ENCODE assay signal across 1 cellular context in the genomic region with DNA sequence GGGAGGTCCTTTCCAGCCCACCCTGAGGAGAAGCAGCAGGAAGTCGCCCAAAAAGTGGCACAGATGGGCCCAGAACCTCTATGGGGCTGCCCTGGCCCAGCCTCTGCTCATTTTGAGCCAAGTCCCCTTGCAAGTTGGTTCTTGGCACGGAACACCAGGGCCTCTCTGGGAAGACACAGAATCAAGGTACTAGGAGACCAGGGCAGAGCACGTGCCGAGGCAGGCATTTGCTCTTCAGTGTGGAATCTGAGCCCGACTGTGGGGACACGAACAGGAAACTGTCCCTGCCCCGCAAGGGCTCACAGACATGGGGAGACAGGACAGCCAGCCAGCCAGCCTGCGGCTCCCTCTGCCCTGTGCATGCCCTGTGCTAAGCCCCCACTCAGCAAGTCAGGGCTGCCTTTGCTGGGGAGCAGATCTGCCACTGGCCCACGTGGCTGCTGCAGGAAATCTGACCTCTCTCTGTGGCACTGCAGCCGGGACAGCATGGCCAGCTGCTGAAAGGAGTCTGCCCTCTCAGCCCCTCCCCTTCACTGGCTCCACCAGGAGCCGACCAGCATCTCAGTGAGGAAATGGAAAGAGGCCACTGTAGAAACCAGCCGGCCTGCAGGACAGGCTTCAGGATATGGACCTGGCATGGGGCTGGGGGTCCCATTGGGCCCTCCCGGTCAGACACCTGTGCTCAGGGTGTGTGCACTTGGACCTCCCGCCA.
A peak's percentile ranks its signal among the peaks of the same experiment; 100 is the strongest.
TF ChIP-seq lines count a peak whose summit lies in the region.

No MANE protein-coding gene starts in this region.

TF ChIP-seq in HepG2, 621 proteins besides CTCF, POLR2A, EP300 and RAD21 (continued from another document and continues in another):
- TF ChIP-seq, protein P1, sequence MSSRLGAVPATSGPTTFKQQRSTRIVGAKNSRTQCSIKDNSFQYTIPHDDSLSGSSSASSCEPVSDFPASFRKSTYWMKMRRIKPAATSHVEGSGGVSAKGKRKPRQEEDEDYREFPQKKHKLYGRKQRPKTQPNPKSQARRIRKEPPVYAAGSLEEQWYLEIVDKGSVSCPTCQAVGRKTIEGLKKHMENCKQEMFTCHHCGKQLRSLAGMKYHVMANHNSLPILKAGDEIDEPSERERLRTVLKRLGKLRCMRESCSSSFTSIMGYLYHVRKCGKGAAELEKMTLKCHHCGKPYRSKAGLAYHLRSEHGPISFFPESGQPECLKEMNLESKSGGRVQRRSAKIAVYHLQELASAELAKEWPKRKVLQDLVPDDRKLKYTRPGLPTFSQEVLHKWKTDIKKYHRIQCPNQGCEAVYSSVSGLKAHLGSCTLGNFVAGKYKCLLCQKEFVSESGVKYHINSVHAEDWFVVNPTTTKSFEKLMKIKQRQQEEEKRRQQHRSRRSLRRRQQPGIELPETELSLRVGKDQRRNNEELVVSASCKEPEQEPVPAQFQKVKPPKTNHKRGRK (CRISPR knock-in tag; IDR thresholded peaks at IDR 0.05): no peak
- TF ChIP-seq ZNF431 (CRISPR knock-in tag; IDR thresholded peaks at IDR 0.05; ENCODE audit: borderline replicate concordance, low read depth) (no peak), ASH2L (IDR thresholded peaks at IDR 0.05; ENCODE audit: insufficient read length, low read depth, low read length) (no peak), MIER2 (CRISPR knock-in tag; IDR thresholded peaks at IDR 0.05) (no peak), ZNF354B (CRISPR knock-in tag; IDR thresholded peaks at IDR 0.05) (no peak), ZNF788 (CRISPR knock-in tag; IDR thresholded peaks at IDR 0.05; ENCODE audit: borderline replicate concordance) (peak; percentile 78; the same call in 1 of the 2 replicates), ZNF160 (CRISPR knock-in tag; IDR thresholded peaks at IDR 0.05) (no peak), FLYWCH1 (CRISPR knock-in tag; IDR thresholded peaks at IDR 0.05) (no peak), ZBTB25 (CRISPR knock-in tag; IDR thresholded peaks at IDR 0.05) (no peak), GRHL1 (CRISPR knock-in tag; conservative IDR thresholded peaks at IDR 0.05) (no peak), NCOR1 (IDR thresholded peaks at IDR 0.05; ENCODE audit: borderline replicate concordance, low read length) (no peak), THYN1 (CRISPR knock-in tag; IDR thresholded peaks at IDR 0.05; ENCODE audit: borderline replicate concordance, low read depth) (no peak), ZNF124 (CRISPR knock-in tag; IDR thresholded peaks at IDR 0.05) (0 out of 2 replicates have a peak, but pooled peaks have one; percentile 28), ZSCAN30 (CRISPR knock-in tag; IDR thresholded peaks at IDR 0.05) (no peak), ZNF501 (CRISPR knock-in tag; IDR thresholded peaks at IDR 0.05) (no peak), AHR (CRISPR knock-in tag; IDR thresholded peaks at IDR 0.05) (no peak), HMGA1 (CRISPR knock-in tag; conservative IDR thresholded peaks at IDR 0.05) (no peak), ZBTB33 (CRISPR knock-in tag; IDR thresholded peaks at IDR 0.05) (no peak), MYPOP (CRISPR knock-in tag; IDR thresholded peaks at IDR 0.05) (no peak), LRRFIP1 (CRISPR knock-in tag; conservative IDR thresholded peaks at IDR 0.05) (no peak), ZNF513 (CRISPR knock-in tag; conservative IDR thresholded peaks at IDR 0.05) (no peak), MEIS2 (CRISPR knock-in tag; IDR thresholded peaks at IDR 0.05) (no peak), ZBTB3 (CRISPR knock-in tag; IDR thresholded peaks at IDR 0.05; ENCODE audit: borderline replicate concordance, low read depth) (no peak), SP5 (CRISPR knock-in tag; IDR thresholded peaks at IDR 0.05; ENCODE audit: borderline replicate concordance, low read depth) (peak; percentile 37; the same call in 1 of the 2 replicates), SYNCRIP (IDR thresholded peaks at IDR 0.05; ENCODE audit: insufficient read depth, low read depth, low read length) (no peak), ZMAT3 (CRISPR knock-in tag; conservative IDR thresholded peaks at IDR 0.05) (no peak), CEBPG (CRISPR knock-in tag; IDR thresholded peaks at IDR 0.05) (no peak), TCF7L2 (IDR thresholded peaks at IDR 0.05; ENCODE audit: low read depth, low read length) (no peak)
- TF ChIP-seq, protein P2, sequence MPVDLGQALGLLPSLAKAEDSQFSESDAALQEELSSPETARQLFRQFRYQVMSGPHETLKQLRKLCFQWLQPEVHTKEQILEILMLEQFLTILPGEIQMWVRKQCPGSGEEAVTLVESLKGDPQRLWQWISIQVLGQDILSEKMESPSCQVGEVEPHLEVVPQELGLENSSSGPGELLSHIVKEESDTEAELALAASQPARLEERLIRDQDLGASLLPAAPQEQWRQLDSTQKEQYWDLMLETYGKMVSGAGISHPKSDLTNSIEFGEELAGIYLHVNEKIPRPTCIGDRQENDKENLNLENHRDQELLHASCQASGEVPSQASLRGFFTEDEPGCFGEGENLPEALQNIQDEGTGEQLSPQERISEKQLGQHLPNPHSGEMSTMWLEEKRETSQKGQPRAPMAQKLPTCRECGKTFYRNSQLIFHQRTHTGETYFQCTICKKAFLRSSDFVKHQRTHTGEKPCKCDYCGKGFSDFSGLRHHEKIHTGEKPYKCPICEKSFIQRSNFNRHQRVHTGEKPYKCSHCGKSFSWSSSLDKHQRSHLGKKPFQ (CRISPR knock-in tag; IDR thresholded peaks at IDR 0.05; ENCODE audit: insufficient replicate concordance): peak; percentile 47
- TF ChIP-seq, protein P3, sequence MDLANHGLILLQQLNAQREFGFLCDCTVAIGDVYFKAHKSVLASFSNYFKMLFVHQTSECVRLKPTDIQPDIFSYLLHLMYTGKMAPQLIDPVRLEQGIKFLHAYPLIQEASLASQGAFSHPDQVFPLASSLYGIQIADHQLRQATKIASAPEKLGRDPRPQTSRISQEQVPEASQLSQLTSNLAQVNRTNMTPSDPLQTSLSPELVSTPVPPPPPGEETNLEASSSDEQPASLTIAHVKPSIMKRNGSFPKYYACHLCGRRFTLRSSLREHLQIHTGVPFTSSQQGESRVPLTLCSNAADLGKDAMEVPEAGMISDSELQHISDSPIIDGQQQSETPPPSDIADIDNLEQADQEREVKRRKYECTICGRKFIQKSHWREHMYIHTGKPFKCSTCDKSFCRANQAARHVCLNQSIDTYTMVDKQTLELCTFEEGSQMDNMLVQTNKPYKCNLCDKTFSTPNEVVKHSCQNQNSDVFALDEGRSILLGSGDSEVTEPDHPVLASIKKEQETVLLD (CRISPR knock-in tag; IDR thresholded peaks at IDR 0.05; ENCODE audit: low read depth): no peak; the same call in 1 of the 2 replicates
- TF ChIP-seq, protein P4, sequence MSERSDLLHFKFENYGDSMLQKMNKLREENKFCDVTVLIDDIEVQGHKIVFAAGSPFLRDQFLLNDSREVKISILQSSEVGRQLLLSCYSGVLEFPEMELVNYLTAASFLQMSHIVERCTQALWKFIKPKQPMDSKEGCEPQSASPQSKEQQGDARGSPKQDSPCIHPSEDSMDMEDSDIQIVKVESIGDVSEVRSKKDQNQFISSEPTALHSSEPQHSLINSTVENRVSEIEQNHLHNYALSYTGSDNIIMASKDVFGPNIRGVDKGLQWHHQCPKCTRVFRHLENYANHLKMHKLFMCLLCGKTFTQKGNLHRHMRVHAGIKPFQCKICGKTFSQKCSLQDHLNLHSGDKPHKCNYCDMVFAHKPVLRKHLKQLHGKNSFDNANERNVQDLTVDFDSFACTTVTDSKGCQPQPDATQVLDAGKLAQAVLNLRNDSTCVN (CRISPR knock-in tag; IDR thresholded peaks at IDR 0.05; ENCODE audit: borderline replicate concordance): 0 out of 2 replicates have a peak, but pooled peaks have one; percentile 56
- TF ChIP-seq, protein P5, sequence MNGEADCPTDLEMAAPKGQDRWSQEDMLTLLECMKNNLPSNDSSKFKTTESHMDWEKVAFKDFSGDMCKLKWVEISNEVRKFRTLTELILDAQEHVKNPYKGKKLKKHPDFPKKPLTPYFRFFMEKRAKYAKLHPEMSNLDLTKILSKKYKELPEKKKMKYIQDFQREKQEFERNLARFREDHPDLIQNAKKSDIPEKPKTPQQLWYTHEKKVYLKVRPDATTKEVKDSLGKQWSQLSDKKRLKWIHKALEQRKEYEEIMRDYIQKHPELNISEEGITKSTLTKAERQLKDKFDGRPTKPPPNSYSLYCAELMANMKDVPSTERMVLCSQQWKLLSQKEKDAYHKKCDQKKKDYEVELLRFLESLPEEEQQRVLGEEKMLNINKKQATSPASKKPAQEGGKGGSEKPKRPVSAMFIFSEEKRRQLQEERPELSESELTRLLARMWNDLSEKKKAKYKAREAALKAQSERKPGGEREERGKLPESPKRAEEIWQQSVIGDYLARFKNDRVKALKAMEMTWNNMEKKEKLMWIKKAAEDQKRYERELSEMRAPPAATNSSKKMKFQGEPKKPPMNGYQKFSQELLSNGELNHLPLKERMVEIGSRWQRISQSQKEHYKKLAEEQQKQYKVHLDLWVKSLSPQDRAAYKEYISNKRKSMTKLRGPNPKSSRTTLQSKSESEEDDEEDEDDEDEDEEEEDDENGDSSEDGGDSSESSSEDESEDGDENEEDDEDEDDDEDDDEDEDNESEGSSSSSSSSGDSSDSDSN (CRISPR knock-in tag; IDR thresholded peaks at IDR 0.05): no peak
- TF ChIP-seq, protein P6, sequence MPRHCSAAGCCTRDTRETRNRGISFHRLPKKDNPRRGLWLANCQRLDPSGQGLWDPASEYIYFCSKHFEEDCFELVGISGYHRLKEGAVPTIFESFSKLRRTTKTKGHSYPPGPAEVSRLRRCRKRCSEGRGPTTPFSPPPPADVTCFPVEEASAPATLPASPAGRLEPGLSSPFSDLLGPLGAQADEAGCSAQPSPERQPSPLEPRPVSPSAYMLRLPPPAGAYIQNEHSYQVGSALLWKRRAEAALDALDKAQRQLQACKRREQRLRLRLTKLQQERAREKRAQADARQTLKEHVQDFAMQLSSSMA (CRISPR knock-in tag; IDR thresholded peaks at IDR 0.05): no peak
